In the genomic region with DNA sequence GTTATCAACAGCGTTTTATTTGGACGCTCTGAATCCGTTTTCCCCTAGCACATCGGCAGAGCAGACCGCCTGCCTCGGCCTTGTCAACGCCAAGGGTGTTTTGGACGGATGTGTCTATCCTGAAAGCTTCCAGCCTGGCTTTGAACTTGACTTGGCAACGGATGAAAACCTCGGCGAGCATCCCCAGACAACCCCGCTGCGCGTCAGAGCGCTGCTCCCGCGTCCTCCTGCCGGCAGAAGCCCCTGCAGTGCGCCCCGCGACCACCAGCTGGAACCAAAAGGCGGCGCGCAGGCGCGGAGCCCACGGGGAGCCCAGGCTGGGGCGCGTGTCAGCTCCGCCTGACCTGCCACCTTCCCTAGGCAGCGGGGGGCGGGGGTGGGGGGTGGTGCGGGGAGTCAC, we compare ENCODE assay signal across 12 cellular contexts. TPM values are rescaled to one million over a fixed set of nuclear protein-coding genes. Genes with fewer than 3 reads are reported as not detected.
A peak's percentile ranks its signal among the peaks of the same experiment; 100 is the strongest.
DNase-seq lines count a peak whose midpoint lies in the region; ATAC-seq and TF ChIP-seq lines count a peak whose summit lies in the region.
"Had no signal": no experiment of that assay in that cellular context is flagged by ENCODE, and none has a peak within 500 bp of the region (broad histone marks: within the 10 kb centered on the region; RNA-seq: fewer than 3 reads in every experiment).

No MANE protein-coding gene starts in this region.

- H3K4me1 Mint-ChIP-seq in activated T-cell treated with anti-CD3 and anti-CD28 coated beads, Interleukin-2, amount 50 U/mL, for 4 hours (ENCODE audit: low read depth): peaks cover 2% of the 10 kb centered on the region

- no peaks in the 10 kb centered on the region for H3K4me1 ChIP-seq in cardiac muscle cell (ENCODE audit: low read depth)
- H3K4me1 ChIP-seq: colonic mucosa had no signal

- H3K4me3 ChIP-seq in cardiac muscle cell: peak overlapping the region; percentile 12
- H3K4me3 ChIP-seq: colonic mucosa had no signal

- ATAC-seq in activated T-cell treated with anti-CD3 and anti-CD28 coated beads, Interleukin-2, amount 50 U/mL, for 4 hours: peak; percentile 66 to 74
- ATAC-seq in GM21825 (IDR thresholded peaks at IDR 0.05; ENCODE audit: unreplicated experiment) (no peak), GM18517 (IDR thresholded peaks at IDR 0.05; ENCODE audit: unreplicated experiment) (no peak)

- H3K9me3 Mint-ChIP-seq in activated T-cell treated with anti-CD3 and anti-CD28 coated beads, Interleukin-2, amount 50 U/mL, for 4 hours: no peaks in the 10 kb centered on the region
- H3K9me3 Mint-ChIP-seq: T-cell had no signal

- peak; percentile 28 for DNase-seq in AG08396 (ENCODE audit: low spot score)
- DNase-seq in activated T-cell treated with anti-CD3 and anti-CD28 coated beads, Interleukin-2, amount 50 U/mL, for 4 hours: no peak
- DNase-seq in cardiac muscle cell (ENCODE audit: low read depth in 1 of 2, low spot score in 1 of 2): peak; percentile 67 to 69
- DNase-seq in occipital lobe (lab: John Stamatoyannopoulos, UW): peak; percentile 4
- no peak for DNase-seq in CD1c-positive myeloid dendritic cell (ENCODE audit: extremely low spot score)
- no peak for DNase-seq in NCI-H187 treated with DMSO at 0.1 percent for 48 hours (lab: John Stamatoyannopoulos, UW)
- DNase-seq: colonic mucosa, Kasumi-1, spleen had no signal

- no peak overlapping the region for H3K27ac ChIP-seq in cardiac muscle cell
- H3K27ac ChIP-seq: colonic mucosa, spleen had no signal

- TF ChIP-seq CTCF in cardiac muscle cell (IDR thresholded peaks at IDR 0.05; ENCODE audit: low read depth, low read length): peak; percentile 24

- H3K4me3 Mint-ChIP-seq in activated T-cell treated with anti-CD3 and anti-CD28 coated beads, Interleukin-2, amount 50 U/mL, for 4 hours: no peak overlapping the region

- H3K27me3 ChIP-seq in cardiac muscle cell: peaks cover 33% of the 10 kb centered on the region
- H3K27me3 ChIP-seq: colonic mucosa had no signal

- no peaks in the 10 kb centered on the region for H3K36me3 Mint-ChIP-seq in activated T-cell treated with anti-CD3 and anti-CD28 coated beads, Interleukin-2, amount 50 U/mL, for 4 hours (ENCODE audit: insufficient read depth)
- H3K36me3 Mint-ChIP-seq: T-cell had no signal

- peaks cover 34% of the 10 kb centered on the region for H3K27me3 Mint-ChIP-seq in activated T-cell treated with anti-CD3 and anti-CD28 coated beads, Interleukin-2, amount 50 U/mL, for 4 hours (ENCODE audit: low read depth)

- no peaks in the 10 kb centered on the region for H3K9me3 ChIP-seq in cardiac muscle cell (ENCODE audit: low read depth)
- H3K9me3 ChIP-seq: colonic mucosa, spleen had no signal

- H3K36me3 ChIP-seq in cardiac muscle cell: no peaks in the 10 kb centered on the region
- H3K36me3 ChIP-seq: colonic mucosa, spleen had no signal

RNA-seq across cellular contexts. Expression of a gene that starts 26.2 kb away (rescaled TPM):
- 10 to 100 TPM; 66.7 to 89.4 (median 72.1) TPM for total RNA-seq in activated T-cell treated with anti-CD3 and anti-CD28 coated beads, Interleukin-2, amount 50 U/mL, for 4 hours
- total RNA-seq in cardiac muscle cell (26.1 and 26.4 TPM in 2 replicates), occipital lobe (95.6 TPM)
- polyA plus RNA-seq in cardiac muscle cell: 35.9 and 41.1 TPM in 2 replicates

Comparison
In these comparisons a context has a peak if more than half of its experiments do, and no peak if none do; other contexts are left out.
1. DNase-seq: peak in AG08396 (single experiment), cardiac muscle cell (2 of 2) and occipital lobe (single experiment); none in activated T-cell treated with anti-CD3 and anti-CD28 coated beads, Interleukin-2, amount 50 U/mL, for 4 hours (single experiment), CD1c-positive myeloid dendritic cell (single experiment) and NCI-H187 treated with DMSO at 0.1 percent for 48 hours (single experiment).
2. ATAC-seq: peak in activated T-cell treated with anti-CD3 and anti-CD28 coated beads, Interleukin-2, amount 50 U/mL, for 4 hours (2 of 2); none in GM21825 (single experiment) and GM18517 (single experiment).